In the genomic region with DNA sequence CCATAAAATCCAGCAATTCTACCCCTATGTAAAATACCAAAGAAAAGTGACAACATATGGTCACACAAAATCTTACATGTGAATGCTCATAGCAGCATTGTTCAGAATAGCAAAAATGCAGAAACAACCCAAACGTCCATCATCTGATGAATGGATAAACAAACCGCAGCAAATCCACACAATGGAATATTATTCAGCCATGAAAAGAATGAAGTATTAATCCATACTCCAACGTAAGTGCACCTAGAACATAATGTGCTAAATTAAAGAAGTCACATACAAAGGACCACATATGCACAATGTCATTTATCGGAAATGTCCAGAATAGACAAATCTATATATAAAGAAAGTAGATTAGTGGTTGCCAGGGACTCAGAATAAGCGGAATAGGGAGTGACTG, we compare ENCODE assay signal across 37 cellular contexts.
"Had no signal": no experiment of that assay in that cellular context is flagged by ENCODE, and none has a peak within 500 bp of the region (broad histone marks: within the 10 kb centered on the region; RNA-seq: fewer than 3 reads in every experiment).

No MANE protein-coding gene starts in this region.

- H3K27me3 ChIP-seq: adrenal gland, cardiac muscle cell had no signal

- H3K4me1 Mint-ChIP-seq: activated CD4-positive, alpha-beta T cell treated with anti-CD3 and anti-CD28 coated beads, Interleukin-2, amount 10 ng/mL, durations not matched to agents 24 days and 14 days had no signal

- H3K27ac Mint-ChIP-seq: activated B cell treated with CpG ODN at 0.5 μM for 24 hours; activated CD4-positive, alpha-beta memory T cell treated with anti-CD3 and anti-CD28 coated beads for 36 hours; activated CD4-positive, alpha-beta T cell treated with anti-CD3 and anti-CD28 coated beads, Interleukin-2, amount 10 ng/mL, durations not matched to agents 24 days and 14 days; activated CD8-positive, alpha-beta T cell treated with anti-CD3 and anti-CD28 coated beads for 36 hours; activated naive CD4-positive, alpha-beta T cell treated with anti-CD3 and anti-CD28 coated beads for 36 hours; activated naive CD8-positive, alpha-beta T cell treated with anti-CD3 and anti-CD28 coated beads for 36 hours; activated T-cell treated with anti-CD3 and anti-CD28 coated beads, Interleukin-2, amount 50 U/mL, for 72 hours; activated T-helper 1 cell treated with anti-CD3 and anti-CD28 coated beads, Interleukin-12 subunit alpha, Interleukin-12 subunit beta, Interleukin-2, Interleukin-4 antibody, amounts not matched to agents 30 ng/mL and 10 ng/mL and 1 ng/mL, durations not matched to agents 14 hours and 24 hours and 36 hours; activated T-helper 17 cell treated with anti-CD3 and anti-CD28 coated beads, Interleukin-2, amount 50 U/mL, for 72 hours; brain; T-helper 1 cell treated with Interleukin-12 subunit alpha and Interleukin-12 subunit beta and Interleukin-4 antibody, amounts not matched to agents 30 μg/mL and 1 μg/mL, for 36 hours; T-helper 2 cell treated with Interferon-gamma antibody and Interleukin-4, amounts not matched to agents 5 μg/mL and 100 μg/mL, for 36 hours had no signal

- H3K4me3 Mint-ChIP-seq: activated B cell treated with CpG ODN at 0.5 μM for 24 hours; activated CD4-positive, alpha-beta memory T cell treated with anti-CD3 and anti-CD28 coated beads for 36 hours; activated CD4-positive, alpha-beta T cell treated with anti-CD3 and anti-CD28 coated beads, Interleukin-2, amount 10 ng/mL, durations not matched to agents 24 days and 14 days; activated CD8-positive, alpha-beta T cell treated with anti-CD3 and anti-CD28 coated beads for 36 hours; activated naive CD4-positive, alpha-beta T cell treated with anti-CD3 and anti-CD28 coated beads for 36 hours; activated naive CD8-positive, alpha-beta T cell treated with anti-CD3 and anti-CD28 coated beads for 36 hours; activated T-cell treated with anti-CD3 and anti-CD28 coated beads, Interleukin-2, amount 50 U/mL, for 4 hours; activated T-cell treated with anti-CD3 and anti-CD28 coated beads, Interleukin-2, amount 50 U/mL, for 72 hours; activated T-helper 1 cell treated with anti-CD3 and anti-CD28 coated beads, Interleukin-12 subunit alpha, Interleukin-12 subunit beta, Interleukin-2, Interleukin-4 antibody, amounts not matched to agents 30 ng/mL and 10 ng/mL and 1 ng/mL, durations not matched to agents 14 hours and 24 hours and 36 hours; activated T-helper 17 cell treated with anti-CD3 and anti-CD28 coated beads, Interleukin-2, amount 50 U/mL, for 72 hours; brain; central memory CD8-positive, alpha-beta T cell; T-helper 1 cell treated with Interleukin-12 subunit alpha and Interleukin-12 subunit beta and Interleukin-4 antibody, amounts not matched to agents 30 μg/mL and 1 μg/mL, for 36 hours; T-helper 2 cell treated with Interferon-gamma antibody and Interleukin-4, amounts not matched to agents 5 μg/mL and 100 μg/mL, for 36 hours had no signal

- DNase-seq: activated B cell treated with CpG ODN at 0.5 μM for 24 hours; activated CD4-positive, alpha-beta memory T cell treated with anti-CD3 and anti-CD28 coated beads for 36 hours; activated CD4-positive, alpha-beta T cell treated with anti-CD3 and anti-CD28 coated beads for 4 hours; activated CD4-positive, alpha-beta T cell treated with anti-CD3 and anti-CD28 coated beads, Interleukin-2, amount 10 ng/mL, durations not matched to agents 24 days and 14 days; activated CD4-positive, alpha-beta T cell treated with anti-CD3 and anti-CD28 coated beads, Interleukin-2, amount 50 U/mL, for 1 hour; activated CD4-positive, alpha-beta T cell treated with anti-CD3 and anti-CD28 coated beads, Interleukin-2, amount 50 U/mL, for 4 hours; activated CD4-positive, CD25-positive, alpha-beta regulatory T cell treated with anti-CD3 and anti-CD28 coated beads, Interleukin-2, amount 50 U/mL, for 72 hours; activated CD8-positive, alpha-beta memory T cell treated with anti-CD3 and anti-CD28 coated beads, Interleukin-2, amount 50 U/mL, for 4 hours; activated CD8-positive, alpha-beta T cell treated with anti-CD3 and anti-CD28 coated beads for 36 hours; activated effector memory CD4-positive, alpha-beta T cell treated with anti-CD3 and anti-CD28 coated beads, Interleukin-2, amount 50 U/mL, for 16 hours; activated gamma-delta T cell treated with Interleukin-2 at 50 U/mL for 16 hours; activated naive CD4-positive, alpha-beta T cell; activated naive CD4-positive, alpha-beta T cell treated with anti-CD3 and anti-CD28 coated beads for 36 hours; activated naive CD4-positive, alpha-beta T cell treated with anti-CD3 and anti-CD28 coated beads, Interleukin-2, amount 50 U/mL, for 16 hours; activated naive CD8-positive, alpha-beta T cell treated with anti-CD3 and anti-CD28 coated beads for 36 hours; activated T-cell treated with anti-CD3 and anti-CD28 coated beads for 4 hours; activated T-cell treated with anti-CD3 and anti-CD28 coated beads, Interleukin-2, amount 50 U/mL, for 1 hour; activated T-cell treated with anti-CD3 and anti-CD28 coated beads, Interleukin-2, amount 50 U/mL, for 4 hours; activated T-cell treated with anti-CD3 and anti-CD28 coated beads, Interleukin-2, amount 50 U/mL, for 72 hours; adrenal gland; amniotic stem cell; aorta; caudate nucleus; cerebellar nuclear complex; T-helper 2 cell; T-helper 9 cell had no signal

- ATAC-seq: activated CD8-positive, alpha-beta T cell treated with anti-CD3 and anti-CD28 coated beads for 36 hours; activated naive CD4-positive, alpha-beta T cell treated with anti-CD3 and anti-CD28 coated beads, Interleukin-2, amount 50 U/mL, for 72 hours; activated T-cell treated with anti-CD3 and anti-CD28 coated beads, Interleukin-2, amount 50 U/mL, for 4 hours; activated T-cell treated with anti-CD3 and anti-CD28 coated beads, Interleukin-2, amount 50 U/mL, for 72 hours; activated T-helper 17 cell treated with anti-CD3 and anti-CD28 coated beads, Interleukin-2, amount 50 U/mL, for 72 hours had no signal

- H3K27ac ChIP-seq: adrenal gland, cardiac muscle cell, VCaP had no signal

- FAIRE-seq: bronchial epithelial cell, TTC549 had no signal

- H3K27me3 Mint-ChIP-seq: activated B cell treated with CpG ODN at 0.5 μM for 24 hours; activated CD4-positive, alpha-beta memory T cell treated with anti-CD3 and anti-CD28 coated beads for 36 hours; activated CD4-positive, alpha-beta T cell treated with anti-CD3 and anti-CD28 coated beads, Interleukin-2, amount 10 ng/mL, durations not matched to agents 24 days and 14 days; activated CD8-positive, alpha-beta T cell treated with anti-CD3 and anti-CD28 coated beads for 36 hours; activated naive CD8-positive, alpha-beta T cell treated with anti-CD3 and anti-CD28 coated beads for 36 hours; activated T-helper 17 cell treated with anti-CD3 and anti-CD28 coated beads, Interleukin-2, amount 50 U/mL, for 72 hours; central memory CD8-positive, alpha-beta T cell had no signal

- H3K4me3 ChIP-seq: adrenal gland, cardiac muscle cell had no signal

- H3K9me3 ChIP-seq: adrenal gland had no signal

- H3K36me3 ChIP-seq: adrenal gland, cardiac muscle cell had no signal

- H3K9me3 Mint-ChIP-seq: activated B cell treated with CpG ODN at 0.5 μM for 24 hours; activated T-cell treated with anti-CD3 and anti-CD28 coated beads, Interleukin-2, amount 50 U/mL, for 4 hours; activated T-helper 17 cell treated with anti-CD3 and anti-CD28 coated beads, Interleukin-2, amount 50 U/mL, for 72 hours; central memory CD8-positive, alpha-beta T cell; T-helper 2 cell treated with Interferon-gamma antibody and Interleukin-4, amounts not matched to agents 5 μg/mL and 100 μg/mL, for 36 hours had no signal
